Comparison of ENCODE assay signal across 27 cellular contexts in genomic region chr12:113346387-113346786, GRCh38. TPM values are rescaled to one million over a fixed set of nuclear protein-coding genes. Genes with fewer than 3 reads are reported as not detected.
"Had no signal": no experiment of that assay in that cellular context is flagged by ENCODE, and none has a peak within 500 bp of the region (broad histone marks: within the 10 kb centered on the region; RNA-seq: fewer than 3 reads in every experiment).

No MANE protein-coding gene starts in this region.

- H3K4me2 ChIP-seq: SK-N-SH had no signal

- H3K27ac ChIP-seq: ascending aorta, body of pancreas had no signal

- H3K9me2 ChIP-seq: SK-N-SH had no signal

- ATAC-seq: activated CD4-positive, CD25-positive, alpha-beta regulatory T cell treated with anti-CD3 and anti-CD28 coated beads, Interleukin-2, amount 50 U/mL, for 24 hours; activated CD8-positive, alpha-beta T cell treated with anti-CD3 and anti-CD28 coated beads for 36 hours; activated T-cell treated with anti-CD3 and anti-CD28 coated beads, Interleukin-2, amount 50 U/mL, for 72 hours; body of pancreas had no signal

- H3K4me3 ChIP-seq: ascending aorta, body of pancreas had no signal

- H3K4me1 ChIP-seq: ascending aorta, body of pancreas had no signal

- H3K27me3 ChIP-seq: ascending aorta, body of pancreas had no signal

- FAIRE-seq: bronchial epithelial cell had no signal

- DNase-seq: activated CD4-positive, alpha-beta T cell treated with anti-CD3 and anti-CD28 coated beads for 4 hours; activated CD8-positive, alpha-beta memory T cell treated with anti-CD3 and anti-CD28 coated beads, Interleukin-2, amount 50 U/mL, for 4 hours; activated CD8-positive, alpha-beta T cell treated with anti-CD3 and anti-CD28 coated beads for 36 hours; activated effector memory CD4-positive, alpha-beta T cell treated with Interleukin-2 at 50 U/mL for 16 hours; activated naive CD4-positive, alpha-beta T cell; activated T-cell treated with anti-CD3 and anti-CD28 coated beads, Interleukin-2, amount 50 U/mL, for 72 hours; amniotic stem cell; body of pancreas; central memory CD4-positive, alpha-beta T cell; MM.1S; NCI-H1092; NCI-H1417; NCI-H1930; NCI-H2171; NCI-H2227 treated with DMSO at 0.1 percent for 48 hours; NCI-H446 treated with DMSO at 0.1 percent for 48 hours; NCI-H524 treated with DMSO at 0.1 percent for 48 hours; NCI-H774; NK-92 treated with Interleukin-12 subunit alpha and Interleukin-12 subunit beta, amount 100 ng/mL, for 24 hours; SK-N-SH; SW 1271 had no signal

- H3K9ac ChIP-seq: SK-N-SH had no signal

- H3K9me3 ChIP-seq: ascending aorta, body of pancreas, SK-N-SH had no signal

- H3K36me3 ChIP-seq: ascending aorta had no signal

RNA-seq across cellular contexts. Expression of gene SDS, which starts 57.3 kb away (rescaled TPM):
- total RNA-seq: activated CD8-positive, alpha-beta T cell treated with anti-CD3 and anti-CD28 coated beads for 36 hours; activated T-cell treated with anti-CD3 and anti-CD28 coated beads, Interleukin-2, amount 50 U/mL, for 72 hours; bronchial epithelial cell; chondrocyte; RPMI7951; T-helper 1 cell treated with Interleukin-12 subunit alpha and Interleukin-12 subunit beta and Interleukin-4 antibody, amounts not matched to agents 30 ng/mL and 1 ng/mL, for 36 hours had no signal
